In the genomic region with DNA sequence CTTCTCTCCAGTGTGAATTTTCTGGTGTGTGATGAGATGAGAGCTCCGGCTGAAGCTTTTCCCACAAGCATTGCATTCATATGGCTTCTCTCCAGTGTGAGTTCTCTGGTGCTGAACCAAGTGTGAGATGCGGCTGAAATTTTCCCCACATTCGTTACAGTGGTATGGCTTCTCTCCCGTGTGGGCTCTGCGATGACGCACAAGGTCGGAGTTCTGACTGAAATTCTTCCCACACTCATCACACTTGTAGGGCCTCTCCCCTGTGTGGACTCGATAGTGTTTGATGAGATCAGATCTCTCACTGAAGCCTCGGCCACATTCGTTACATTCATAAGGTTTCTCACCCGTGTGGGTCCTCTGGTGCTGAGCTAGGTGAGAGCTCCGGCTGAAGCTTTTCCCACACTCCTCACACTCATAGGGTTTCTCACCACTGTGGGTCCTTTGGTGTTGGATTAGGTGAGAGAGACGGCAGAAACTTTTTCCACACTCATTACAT, we compare ENCODE assay signal across 17 cellular contexts. TPM values are rescaled to one million over a fixed set of nuclear protein-coding genes. Genes with fewer than 3 reads are reported as not detected.
A peak's percentile ranks its signal among the peaks of the same experiment; 100 is the strongest.
DNase-seq lines count a peak whose midpoint lies in the region; ATAC-seq and TF ChIP-seq lines count a peak whose summit lies in the region.
"Had no signal": no experiment of that assay in that cellular context is flagged by ENCODE, and none has a peak within 500 bp of the region (broad histone marks: within the 10 kb centered on the region; RNA-seq: fewer than 3 reads in every experiment).

No MANE protein-coding gene starts in this region.

- 97 to 100% methylated on average over 6 to 12 of the region's 13 CpGs for WGBS in endodermal cell (ENCODE audit: insufficient coverage in 1 of 2, insufficient read length in 1 of 2), 2 experiments

- H3K36me3 Mint-ChIP-seq in activated T-cell treated with anti-CD3 and anti-CD28 coated beads, Interleukin-2, amount 50 U/mL, for 24 hours (ENCODE audit: low read depth) = peaks cover 79% of the 10 kb centered on the region
- H3K36me3 Mint-ChIP-seq in endodermal cell (ENCODE audit: low read depth) = peaks cover 80% of the 10 kb centered on the region
- peaks cover 64% of the 10 kb centered on the region for H3K36me3 Mint-ChIP-seq in T-cell

- H3K9ac ChIP-seq in endodermal cell (ENCODE audit: extremely low read depth, low read length, poor library complexity, severe bottlenecking) (no peak overlapping the region), stomach smooth muscle (ENCODE audit: low read length in 2 of 2) (no peak overlapping the region)

- no peak overlapping the region for H3K27ac Mint-ChIP-seq in activated T-cell treated with anti-CD3 and anti-CD28 coated beads, Interleukin-2, amount 50 U/mL, for 24 hours
- H3K27ac Mint-ChIP-seq in endodermal cell (no peak overlapping the region), T-cell (no peak overlapping the region)

- ATAC-seq in HG02981 (IDR thresholded peaks at IDR 0.05; ENCODE audit: unreplicated experiment) (no peak), T-cell (replicated peaks in 1 of 4) (no peak), GM19035 (IDR thresholded peaks at IDR 0.05; ENCODE audit: unreplicated experiment) (no peak)
- ATAC-seq: SK-N-SH treated with all-trans-retinoic acid at 6 μM for 48 hours had no signal

- CTCF ChIA-PET in T-cell (lab: Charles Lee) = interaction anchor here in 1 of 2 donors (0.5 kb wide), 1 partner anchor 329 kb away, joined by 3 read pairs; a partner anchor contains a TSS

- no peak for TF ChIP-seq CTCF in endodermal cell (conservative IDR thresholded peaks at IDR 0.05)

- DNase-seq in activated T-cell treated with anti-CD3 and anti-CD28 coated beads, Interleukin-2, amount 50 U/mL, for 48 hours = peak; percentile 21 to 31
- no peak for DNase-seq in activated T-cell treated with anti-CD3 and anti-CD28 coated beads, Interleukin-2, amount 50 U/mL, for 24 hours
- peak; percentile 20 for DNase-seq in NAMALWA (ENCODE audit: low spot score)
- no peak for DNase-seq in endodermal cell
- DNase-seq in T-cell = no peak
- DNase-seq: activated CD4-positive, CD25-positive, alpha-beta regulatory T cell treated with anti-CD3 and anti-CD28 coated beads, Interleukin-2, amount 50 U/mL, for 72 hours; activated effector memory CD4-positive, alpha-beta T cell treated with anti-CD3 and anti-CD28 coated beads, Interleukin-2, amount 50 U/mL, for 16 hours; amygdala; EL; NCI-H1436 treated with DMSO at 0.1 percent for 48 hours; NK-92 treated with Interleukin-12 subunit alpha and Interleukin-12 subunit beta, amount 100 ng/mL, for 24 hours; stimulated activated CD8-positive, alpha-beta memory T cell treated with anti-CD3 and anti-CD28 coated beads, Interleukin-4, amount 100 ng/mL, for 48 hours; T1000 had no signal

- H3K4me1 ChIP-seq in endodermal cell (ENCODE audit: control insufficient read depth, insufficient read depth, low read length) (no peaks in the 10 kb centered on the region), stomach smooth muscle (ENCODE audit: control insufficient read depth, insufficient read depth, low read length) (peaks cover 10% of the 10 kb centered on the region)

- no peaks in the 10 kb centered on the region for H3K27me3 Mint-ChIP-seq in activated T-cell treated with anti-CD3 and anti-CD28 coated beads, Interleukin-2, amount 50 U/mL, for 24 hours
- H3K27me3 Mint-ChIP-seq in endodermal cell (ENCODE audit: insufficient read depth) (peaks cover 88% of the 10 kb centered on the region), T-cell (no peaks in the 10 kb centered on the region)

- H3K4me3 Mint-ChIP-seq in activated T-cell treated with anti-CD3 and anti-CD28 coated beads, Interleukin-2, amount 50 U/mL, for 24 hours = no peak overlapping the region
- H3K4me3 Mint-ChIP-seq in endodermal cell = no peak overlapping the region
- H3K4me3 Mint-ChIP-seq in T-cell = no peak overlapping the region

- H3K4me3 ChIP-seq in endodermal cell (ENCODE audit: low read length) (peak overlapping the region; percentile 73), stomach smooth muscle (ENCODE audit: low read length in 2 of 2) (peak overlapping the region; percentile 22 to 41)

- H3K27me3 ChIP-seq in endodermal cell (ENCODE audit: control insufficient read depth, insufficient read depth, low read length, poor library complexity, severe bottlenecking) (peaks cover 12% of the 10 kb centered on the region), stomach smooth muscle (ENCODE audit: control insufficient read depth in 1 of 2, insufficient read depth in 2 of 2, low read length in 2 of 2) (no peaks in the 10 kb centered on the region)

- H3K9me3 ChIP-seq in endodermal cell (ENCODE audit: control insufficient read depth, low read length) = peaks cover 79% of the 10 kb centered on the region
- peaks cover 20 to 38% of the 10 kb centered on the region in 2 donors for H3K9me3 ChIP-seq in stomach smooth muscle (ENCODE audit: control insufficient read depth in 2 of 2, low read length in 2 of 2)

- H3K9me3 Mint-ChIP-seq in activated T-cell treated with anti-CD3 and anti-CD28 coated beads, Interleukin-2, amount 50 U/mL, for 24 hours = peaks cover 49% of the 10 kb centered on the region
- peaks cover 87% of the 10 kb centered on the region for H3K9me3 Mint-ChIP-seq in endodermal cell
- peaks cover 14 to 39% (median 34%) of the 10 kb centered on the region in 3 donors for H3K9me3 Mint-ChIP-seq in T-cell

- POLR2A ChIA-PET in T-cell (lab: Charles Lee) = interaction anchor here in 1 of 2 donors (0.8 kb wide), 1 partner anchor 22 kb away, joined by 3 read pairs; no protein-coding TSS in a partner anchor

- H3K27ac ChIP-seq in endodermal cell (ENCODE audit: low read depth, low read length) (no peak overlapping the region), stomach smooth muscle (ENCODE audit: low read length) (no peak overlapping the region)

- peaks cover 69% of the 10 kb centered on the region for H3K36me3 ChIP-seq in endodermal cell (ENCODE audit: control insufficient read depth, insufficient read depth, low read length)
- H3K36me3 ChIP-seq in stomach smooth muscle (ENCODE audit: control insufficient read depth in 2 of 2, insufficient read depth in 2 of 2, low read length in 2 of 2) = peaks cover 42 to 61% of the 10 kb centered on the region in 2 donors

- H3K4me1 Mint-ChIP-seq in activated T-cell treated with anti-CD3 and anti-CD28 coated beads, Interleukin-2, amount 50 U/mL, for 24 hours (ENCODE audit: low read depth) = peaks cover 14% of the 10 kb centered on the region
- H3K4me1 Mint-ChIP-seq in endodermal cell (no peaks in the 10 kb centered on the region), T-cell (peaks cover 14 to 15% (median 15%) of the 10 kb centered on the region in 3 donors)

RNA-seq across cellular contexts. Expression of a gene that starts 7.4 kb away (rescaled TPM):
- total RNA-seq in endodermal cell = 10 to 100 TPM in 1 of 2 donors, 1 to 10 TPM in 1; 8.9 to 10.3 TPM
- polyA plus RNA-seq in endodermal cell (2013, experiment 1 of 2) = 10.1 TPM
- polyA plus RNA-seq in endodermal cell (2013, experiment 2 of 2) = 9.5 TPM
- total RNA-seq in T-cell = 1 to 10 TPM; 4.6 to 9.8 (median 9.3) TPM

RNA-seq across cellular contexts. Expression of a gene that starts 18.2 kb away (rescaled TPM):
- total RNA-seq in endodermal cell (100 to 1,000 TPM; 187 to 210 TPM), T-cell (100 to 1,000 TPM in 4 of 5 donors, 10 to 100 TPM in 1; 98.2 to 122 (median 109) TPM)
- 247 TPM for polyA plus RNA-seq in endodermal cell (2013, experiment 1 of 2)
- polyA plus RNA-seq in endodermal cell (2013, experiment 2 of 2) = 229 TPM

Comparison
In these comparisons a context has a peak if more than half of its experiments do, and no peak if none do; other contexts are left out.
1. DNase-seq: peak in activated T-cell treated with anti-CD3 and anti-CD28 coated beads, Interleukin-2, amount 50 U/mL, for 48 hours (2 of 2) and NAMALWA (single experiment); none in activated T-cell treated with anti-CD3 and anti-CD28 coated beads, Interleukin-2, amount 50 U/mL, for 24 hours (single experiment), endodermal cell (single experiment) and T-cell (0 of 34).